ENCODE assay signal across 8 cellular contexts in the genomic region with DNA sequence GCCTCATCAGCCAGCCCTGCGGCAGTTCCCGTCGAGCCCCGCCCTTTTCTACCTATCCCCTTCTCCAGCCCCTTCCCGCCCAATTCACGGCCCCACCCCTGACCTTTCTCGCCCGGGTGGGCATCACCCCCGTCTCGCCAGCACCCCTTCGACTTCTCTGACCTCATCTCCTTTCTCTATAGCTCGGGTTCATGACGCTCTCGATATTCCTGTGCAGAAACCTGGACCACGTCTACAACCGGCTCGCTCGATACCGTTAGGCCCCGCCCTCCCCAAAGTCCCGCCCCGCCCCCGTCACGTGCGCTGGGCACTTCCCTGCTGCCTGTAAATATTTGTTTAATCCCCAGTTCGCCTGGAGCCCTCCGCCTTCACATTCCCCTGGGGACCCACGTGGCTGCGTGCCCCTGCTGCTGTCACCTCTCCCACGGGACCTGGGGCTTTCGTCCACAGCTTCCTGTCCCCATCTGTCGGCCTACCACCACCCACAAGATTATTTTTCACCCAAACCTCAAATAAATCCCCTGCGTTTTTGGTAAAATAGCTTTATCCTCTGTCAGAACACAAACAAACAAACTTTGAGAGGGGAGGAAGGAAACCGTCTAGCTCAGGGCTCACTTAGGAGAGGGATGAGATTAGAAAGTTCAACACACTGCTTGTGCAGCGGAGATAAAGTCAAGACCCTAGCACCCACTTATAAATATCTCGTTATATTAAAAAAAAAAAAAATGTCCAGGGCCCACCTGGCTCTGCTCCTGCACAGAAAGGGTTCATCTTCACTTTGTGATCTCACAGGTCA. TPM values are rescaled to one million over a fixed set of nuclear protein-coding genes. Genes with fewer than 3 reads are reported as not detected.
DNase-seq lines count a peak whose midpoint lies in the region; ATAC-seq and TF ChIP-seq lines count a peak whose summit lies in the region.

No MANE protein-coding gene starts in this region.

- TF ChIP-seq CTCF in RWPE1 (conservative IDR thresholded peaks at IDR 0.05; ENCODE audit: low read depth) (no peak), heart right ventricle (IDR thresholded peaks at IDR 0.05) (no peak)

- H3K4me2 ChIP-seq in BLaER1 treated with 17β-estradiol and CSF1 and Interleukin-3, amounts not matched to agents 10 nM and 100 nM, result peak overlapping the region; percentile 81 to 97 (median 92)

- H3K27ac ChIP-seq in BLaER1 treated with 17β-estradiol and CSF1 and Interleukin-3, amounts not matched to agents 10 nM and 100 nM, result peak overlapping the region in 5 of 11 experiments; percentile 44 to 58 (median 52); a peak in 8 of 22 replicates
- peak overlapping the region; percentile 87 for H3K27ac ChIP-seq in RWPE1
- H3K27ac ChIP-seq in heart right ventricle, result peak overlapping the region; percentile 0 to 88 (median 80)

- peak overlapping the region in 7 of 11 experiments; percentile 2 to 62 (median 52); a peak in 9 of 22 replicates for H3K9ac ChIP-seq in BLaER1 treated with 17β-estradiol and CSF1 and Interleukin-3, amounts not matched to agents 10 nM and 100 nM

- peaks cover 0 to 11% (median 0%) of the 10 kb centered on the region in 11 experiments; a peak in 2 of 22 replicates for H3K36me3 ChIP-seq in BLaER1 treated with 17β-estradiol and CSF1 and Interleukin-3, amounts not matched to agents 10 nM and 100 nM
- peaks cover 0 to 79% (median 35%) of the 10 kb centered on the region in 9 donors for H3K36me3 ChIP-seq in heart right ventricle

- H3K4me3 ChIP-seq in BLaER1 treated with 17β-estradiol and CSF1 and Interleukin-3, amounts not matched to agents 10 nM and 100 nM, result peak overlapping the region in 9 of 10 experiments; percentile 1 to 61 (median 38); a peak in 12 of 20 replicates
- H3K4me3 ChIP-seq in heart right ventricle (peak overlapping the region in 9 of 10 donors; percentile 27 to 63 (median 45)), skeletal muscle cell (ENCODE audit: low read depth, low read length) (peak overlapping the region; percentile 38)

- peaks cover 0 to 32% (median 12%) of the 10 kb centered on the region in 11 experiments; a peak in 12 of 22 replicates for H4K20me1 ChIP-seq in BLaER1 treated with 17β-estradiol and CSF1 and Interleukin-3, amounts not matched to agents 10 nM and 100 nM

- peak; percentile 48 for ATAC-seq in GM19023 (IDR thresholded peaks at IDR 0.05; ENCODE audit: unreplicated experiment)
- ATAC-seq in HG03280 (IDR thresholded peaks at IDR 0.05; ENCODE audit: unreplicated experiment), result peak; percentile 53
- peak; percentile 18 to 75 (median 46) for ATAC-seq in heart right ventricle
- ATAC-seq in GM21717 (IDR thresholded peaks at IDR 0.05; ENCODE audit: unreplicated experiment), result no peak

- peaks cover 32 to 52% (median 45%) of the 10 kb centered on the region in 10 experiments for H3K4me1 ChIP-seq in BLaER1 treated with 17β-estradiol and CSF1 and Interleukin-3, amounts not matched to agents 10 nM and 100 nM
- H3K4me1 ChIP-seq in heart right ventricle, result peaks cover 2 to 37% (median 27%) of the 10 kb centered on the region in 9 donors

- POLR2A ChIA-PET in RWPE1 (lab: Yijun Ruan, JAX; ENCODE audit: low non-redundant PET), result interaction anchor here (1.1 kb wide), 1 partner anchor 119 kb away, joined by 5 read pairs; no protein-coding TSS in a partner anchor

- peaks cover 10 to 58% (median 39%) of the 10 kb centered on the region in 11 experiments; a peak in 20 of 22 replicates for H3K27me3 ChIP-seq in BLaER1 treated with 17β-estradiol and CSF1 and Interleukin-3, amounts not matched to agents 10 nM and 100 nM
- H3K27me3 ChIP-seq in heart right ventricle, result no peaks in the 10 kb centered on the region

- CTCF ChIA-PET in RWPE1 (lab: Yijun Ruan, JAX), result interaction anchor here (0.6 to 0.7 kb wide), 4 partner anchors 13 to 370 kb away, joined by 3 to 5 read pairs (median 4); no protein-coding TSS in a partner anchor

- intact Hi-C loops in heart right ventricle (cut with DNase I), result no loop called here

- DNase-seq in RWPE1 (ENCODE audit: low spot score) (peak; percentile 58), heart right ventricle (peak; percentile 81 to 82), skeletal muscle cell (ENCODE audit: low read depth) (no peak), activated gamma-delta T cell (lab: John Stamatoyannopoulos, UW) (no peak)

- H3K9me3 ChIP-seq in BLaER1 treated with 17β-estradiol and CSF1 and Interleukin-3, amounts not matched to agents 10 nM and 100 nM (replicated peaks in 1 of 11), result 0 out of 22 replicates have a peak, but pooled peaks cover 0 to 8% (median 0%) of the 10 kb centered on the region in 11 experiments
- no peaks in the 10 kb centered on the region for H3K9me3 ChIP-seq in heart right ventricle

- 24 to 31% methylated on average over 36 of the region's 36 CpGs for WGBS in heart right ventricle, 2 donors

RNA-seq across cellular contexts. Expression of gene CD37, which starts 5.1 kb away (rescaled TPM):
- 10 to 100 TPM in 2 of 10 donors, 1 to 10 TPM in 8; 2.0 to 34.2 (median 3.9) TPM for total RNA-seq in heart right ventricle
- polyA plus RNA-seq in heart right ventricle, result 1 to 10 TPM; 2.3 to 3.5 TPM

RNA-seq across cellular contexts. Expression of gene SLC6A16, which starts 15.3 kb away (rescaled TPM):
- 1 to 10 TPM in 2 of 10 donors, under 1 TPM in 8; 0.25 to 1.0 (median 0.77) TPM for total RNA-seq in heart right ventricle
- 1 to 10 TPM in 1 of 2 donors, under 1 TPM in 1; 0.13 to 3.1 TPM for polyA plus RNA-seq in heart right ventricle

RNA-seq across cellular contexts. Expression of gene TEAD2, which starts 21.9 kb away (rescaled TPM):
- 10 to 100 TPM; 34.1 to 67.8 (median 45.1) TPM for total RNA-seq in heart right ventricle
- 10 to 100 TPM; 43.5 to 50.5 TPM for polyA plus RNA-seq in heart right ventricle

RNA-seq across cellular contexts. Expression of gene DKKL1, which starts 23.4 kb away (rescaled TPM):
- under 1 TPM in 3 of 10 donors, not detected in 7; 0.22 to 0.54 (median 0.26) TPM for total RNA-seq in heart right ventricle
- polyA plus RNA-seq in heart right ventricle, result under 1 TPM in 1 of 2 donors, not detected in 1; 0.20 TPM

RNA-seq across cellular contexts. Expression of gene KASH5, which starts 47.8 kb away (rescaled TPM):
- not detected for total RNA-seq in heart right ventricle
- polyA plus RNA-seq in heart right ventricle, result not detected

Comparison
In these comparisons a context has a peak if more than half of its experiments do, and no peak if none do; other contexts are left out.
1. DNase-seq: peak in RWPE1 (single experiment) and heart right ventricle (2 of 2); none in skeletal muscle cell (single experiment) and activated gamma-delta T cell (single experiment).
2. Peak in every context shown above with its lines, with median percentiles within 50 percentile points of each other: H3K4me3 ChIP-seq.